ENCODE assay signal across 21 cellular contexts in genomic region chr6:125732398-125732797, GRCh38. TPM values are rescaled to one million over a fixed set of nuclear protein-coding genes. Genes with fewer than 3 reads are reported as not detected.
DNase-seq lines count a peak whose midpoint lies in the region; ATAC-seq, FAIRE-seq and TF ChIP-seq lines count a peak whose summit lies in the region.
"Had no signal": no experiment of that assay in that cellular context is flagged by ENCODE, and none has a peak within 500 bp of the region (broad histone marks: within the 10 kb centered on the region; RNA-seq: fewer than 3 reads in every experiment).

No MANE protein-coding gene starts in this region.

- no peak for FAIRE-seq in GM12891 (lab: Jason Lieb, UNC)
- FAIRE-seq: GM18507 had no signal

- peak; percentile 47 for DNase-seq in D341Med (ENCODE audit: low spot score)
- no peak for DNase-seq in RWPE2 (ENCODE audit: low spot score)
- no peak for DNase-seq in T-helper 2 cell
- DNase-seq in transverse colon, result no peak
- DNase-seq in GM12891 (ENCODE audit: insufficient read length, low spot score), result no peak
- DNase-seq: activated naive CD4-positive, alpha-beta T cell; AML-193; body of pancreas; Caco-2; glutamatergic neuron; H7; NCI-H146; NCI-H510A; nephron progenitor cell; T-cell had no signal

- TF ChIP-seq EP300 in transverse colon (IDR thresholded peaks at IDR 0.05; ENCODE audit: low read depth), result no peak

- no peaks in the 10 kb centered on the region for H3K36me3 ChIP-seq in RWPE2 (ENCODE audit: low read depth)
- H3K36me3 ChIP-seq in transverse colon, result no peaks in the 10 kb centered on the region
- H3K36me3 ChIP-seq: esophagus muscularis mucosa had no signal

- no peaks in the 10 kb centered on the region for H3K9me3 ChIP-seq in RWPE2 (ENCODE audit: severe bottlenecking)
- H3K9me3 ChIP-seq in transverse colon, result no peaks in the 10 kb centered on the region
- H3K9me3 ChIP-seq: body of pancreas, Caco-2, esophagus muscularis mucosa had no signal

- H3K4me1 ChIP-seq in RWPE2 (ENCODE audit: insufficient read depth, poor library complexity, severe bottlenecking), result no peaks in the 10 kb centered on the region
- H3K4me1 ChIP-seq in transverse colon, result no peaks in the 10 kb centered on the region
- H3K4me1 ChIP-seq: body of pancreas, Caco-2 had no signal

- H3K27ac ChIP-seq in RWPE2 (ENCODE audit: poor library complexity, severe bottlenecking), result no peak overlapping the region
- H3K27ac ChIP-seq in transverse colon, result no peak overlapping the region
- H3K27ac ChIP-seq: body of pancreas, esophagus muscularis mucosa, RWPE1 had no signal

- ATAC-seq in GM18868 (IDR thresholded peaks at IDR 0.05; ENCODE audit: unreplicated experiment) (peak; percentile 67), HG03135 (IDR thresholded peaks at IDR 0.05; ENCODE audit: unreplicated experiment) (peak; percentile 61), RWPE2 (ENCODE audit: low read depth) (0 out of 3 replicates have a peak, but pooled peaks have one; percentile 29)
- ATAC-seq: body of pancreas, T-cell, WTC11 had no signal

- intact Hi-C loops in transverse colon (cut with DNase I; ENCODE audit: low total_unique reads), result no loop called here

- H3K27me3 ChIP-seq in RWPE2 (ENCODE audit: insufficient read depth, poor library complexity, severe bottlenecking) (peaks cover 22% of the 10 kb centered on the region), transverse colon (peaks cover 15% of the 10 kb centered on the region)
- H3K27me3 ChIP-seq: body of pancreas had no signal

- H3K4me3 ChIP-seq in RWPE2 (ENCODE audit: severe bottlenecking) (no peak overlapping the region), transverse colon (no peak overlapping the region)
- H3K4me3 ChIP-seq: body of pancreas, esophagus muscularis mucosa had no signal

- TF ChIP-seq CTCF in RWPE2 (IDR thresholded peaks at IDR 0.05; ENCODE audit: poor library complexity, severe bottlenecking), result no peak
- no peak for TF ChIP-seq CTCF in transverse colon (IDR thresholded peaks at IDR 0.05)

- TF ChIP-seq POLR2A in transverse colon (IDR thresholded peaks at IDR 0.05), result no peak
- TF ChIP-seq POLR2A in GM12891 (IDR thresholded peaks at IDR 0.05; ENCODE audit: low read depth, low read length), result no peak

- in situ Hi-C loops in transverse colon (cut with MboI; ENCODE audit: low pct_ligation_motif_present in 1 of 4, low pct_unique_long_range_greater_than_20kb in 1 of 4, low sequenced_read_pairs in 3 of 4), result no loop called here

TF ChIP-seq in GM12891, 5 proteins besides CTCF, POLR2A, EP300 and RAD21:
- no peak for TF ChIP-seq POLR2AphosphoS5 (IDR thresholded peaks at IDR 0.05; ENCODE audit: low read depth, low read length)
- no peak for TF ChIP-seq PAX5 (IDR thresholded peaks at IDR 0.05; ENCODE audit: insufficient read depth, low read length, severe bottlenecking)
- no peak for TF ChIP-seq TAF1 (IDR thresholded peaks at IDR 0.05; ENCODE audit: low read depth, low read length)
- TF ChIP-seq SPI1 (IDR thresholded peaks at IDR 0.05; ENCODE audit: low read depth, low read length), result no peak
- no peak for TF ChIP-seq POU2F2 (IDR thresholded peaks at IDR 0.05; ENCODE audit: low read depth, low read length)

RNA-seq across cellular contexts. Expression of gene HEY2, which starts 17.0 kb away (rescaled TPM):
- under 1 TPM in 2 of 4 donors, not detected in 2; 0.41 to 0.79 TPM for total RNA-seq in transverse colon
- 0.14 TPM for polyA plus RNA-seq in GM12891 (2012; ENCODE audit: low read depth, missing spikeins)
- total RNA-seq: Caco-2 had no signal

RNA-seq across cellular contexts. Expression of gene NCOA7, which starts 58.4 kb away (rescaled TPM):
- 10 to 100 TPM; 16.7 to 28.3 (median 21.2) TPM for total RNA-seq in transverse colon
- 25.1 TPM for polyA plus RNA-seq in GM12891 (2012; ENCODE audit: low read depth, missing spikeins)
